ENCODE assay signal across 8 cellular contexts in the genomic region with DNA sequence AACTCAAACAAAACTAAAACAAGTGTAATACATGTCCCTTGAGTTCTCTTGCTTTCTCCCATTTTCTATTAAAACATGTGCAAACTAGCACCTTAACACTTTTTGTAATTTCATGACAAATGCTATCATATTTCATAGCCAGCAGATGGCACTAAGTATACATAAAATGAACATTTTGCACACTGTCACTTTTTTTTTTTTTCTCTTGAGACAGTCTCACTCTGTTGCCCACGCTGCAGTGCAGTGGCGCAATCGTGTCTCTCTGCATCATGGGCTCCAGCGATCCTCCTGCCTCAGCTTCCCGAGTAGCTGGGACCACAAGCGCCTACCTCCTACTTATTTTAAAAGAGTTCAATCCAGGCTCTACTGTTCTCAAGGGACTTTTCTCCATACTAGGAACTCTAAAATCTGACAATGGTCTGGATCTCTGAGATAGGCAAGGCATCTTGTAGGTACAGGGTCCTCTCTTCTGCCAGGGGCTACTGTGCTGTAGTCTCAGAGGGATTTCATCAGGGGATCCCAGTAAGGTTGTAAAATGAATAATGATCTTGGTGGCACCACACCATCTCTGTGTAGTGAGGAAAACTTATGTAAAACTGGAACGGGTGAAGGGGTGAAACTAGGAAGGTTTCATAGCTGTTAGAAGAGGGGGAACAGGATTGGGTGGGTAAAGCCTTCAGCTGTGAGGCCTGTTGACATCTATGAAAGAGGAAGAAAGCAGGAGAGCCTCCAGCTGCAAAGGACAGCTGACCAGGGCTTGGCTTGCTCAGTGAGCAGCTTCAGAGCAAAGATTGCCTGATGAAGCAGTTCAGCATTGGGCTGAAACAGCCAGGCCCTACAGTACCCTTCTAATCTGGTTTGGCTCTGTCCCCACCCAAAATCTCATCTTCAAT.
DNase-seq lines count a peak whose midpoint lies in the region; ATAC-seq and TF ChIP-seq lines count a peak whose summit lies in the region.
"Not testable (repeated sequence)": the region's sequence is repeated elsewhere in the genome, so short reads cannot be mapped to it uniquely, and the experiment has no call there.

No MANE protein-coding gene starts in this region.

- H3K4me1 Mint-ChIP-seq in activated CD8-positive, alpha-beta T cell treated with anti-CD3 and anti-CD28 coated beads for 36 hours (ENCODE audit: low read depth): peaks cover 15% of the 10 kb centered on the region

- intact Hi-C loops in activated CD8-positive, alpha-beta T cell treated with anti-CD3 and anti-CD28 coated beads for 36 hours (cut with micrococcal nuclease): not testable (repeated sequence)

- H3K27ac Mint-ChIP-seq in activated CD8-positive, alpha-beta T cell treated with anti-CD3 and anti-CD28 coated beads for 36 hours: not testable (repeated sequence)

- H3K27me3 Mint-ChIP-seq in activated CD8-positive, alpha-beta T cell treated with anti-CD3 and anti-CD28 coated beads for 36 hours: not testable (repeated sequence)

- ATAC-seq in GM21528 (IDR thresholded peaks at IDR 0.05; ENCODE audit: low FRiP score, unreplicated experiment) (peak; percentile 87), HG03354 (IDR thresholded peaks at IDR 0.05; ENCODE audit: poor library complexity, severe bottlenecking, unreplicated experiment) (peak; percentile 90)
- ATAC-seq in activated CD8-positive, alpha-beta T cell treated with anti-CD3 and anti-CD28 coated beads for 36 hours: peak; percentile 81

- not testable (repeated sequence) for H3K27ac ChIP-seq in substantia nigra (ENCODE audit: low read depth, low read length, poor library complexity, severe bottlenecking)

- peak overlapping the region; percentile 8 for H3K4me3 Mint-ChIP-seq in activated CD8-positive, alpha-beta T cell treated with anti-CD3 and anti-CD28 coated beads for 36 hours

- peak; percentile 50 for TF ChIP-seq CTCF in activated CD8-positive, alpha-beta T cell treated with anti-CD3 and anti-CD28 coated beads for 36 hours (IDR thresholded peaks at IDR 0.05)
- peak; percentile 28 for TF ChIP-seq CTCF in epithelial cell of esophagus (IDR thresholded peaks at IDR 0.05; ENCODE audit: insufficient read depth, low read depth, low read length, missing control alignments)

- not testable (repeated sequence) for H3K9me3 Mint-ChIP-seq in activated CD8-positive, alpha-beta T cell treated with anti-CD3 and anti-CD28 coated beads for 36 hours

- not testable (repeated sequence) for H3K36me3 Mint-ChIP-seq in activated CD8-positive, alpha-beta T cell treated with anti-CD3 and anti-CD28 coated beads for 36 hours (ENCODE audit: low read depth)

- H3K4me3 ChIP-seq in epithelial cell of esophagus (ENCODE audit: low read length): not testable (repeated sequence)

- peak; percentile 63 for DNase-seq in ELR (ENCODE audit: low read depth)
- DNase-seq in NK-92 treated with Interleukin-12 subunit alpha and Interleukin-12 subunit beta, amount 100 ng/mL, for 24 hours (lab: John Stamatoyannopoulos, UW): peak; percentile 3
- DNase-seq in activated CD8-positive, alpha-beta T cell treated with anti-CD3 and anti-CD28 coated beads for 36 hours: peak; percentile 47
- DNase-seq in epithelial cell of esophagus (ENCODE audit: low read depth): peak; percentile 54
- peak; percentile 66 for DNase-seq in medulla oblongata (ENCODE audit: extremely low spot score)
- DNase-seq in substantia nigra (lab: John Stamatoyannopoulos, UW): peak in 25 of 49 donors; percentile 2 to 50 (median 10)

- POLR2A ChIA-PET in activated CD8-positive, alpha-beta T cell treated with anti-CD3 and anti-CD28 coated beads for 36 hours (lab: Charles Lee): not testable (repeated sequence)

- CTCF ChIA-PET in activated CD8-positive, alpha-beta T cell treated with anti-CD3 and anti-CD28 coated beads for 36 hours (lab: Charles Lee): not testable (repeated sequence)

Comparison
In these comparisons a context has a peak if more than half of its experiments do, and no peak if none do; other contexts are left out.
1. DNase-seq: peak in every context shown above with its lines; median percentile 66 in medulla oblongata; 63 in ELR; 54 in epithelial cell of esophagus; 47 in activated CD8-positive, alpha-beta T cell treated with anti-CD3 and anti-CD28 coated beads for 36 hours; 10 in substantia nigra; 3 in NK-92 treated with Interleukin-12 subunit alpha and Interleukin-12 subunit beta, amount 100 ng/mL, for 24 hours.